ENCODE assay signal across 15 cellular contexts in genomic region chrX:129585143-129585542, GRCh38. TPM values are rescaled to one million over a fixed set of nuclear protein-coding genes. Genes with fewer than 3 reads are reported as not detected.
DNase-seq lines count a peak whose midpoint lies in the region; ATAC-seq, FAIRE-seq and TF ChIP-seq lines count a peak whose summit lies in the region.
"Had no signal": no experiment of that assay in that cellular context is flagged by ENCODE, and none has a peak within 500 bp of the region (broad histone marks: within the 10 kb centered on the region; RNA-seq: fewer than 3 reads in every experiment).

No MANE protein-coding gene starts in this region.

- no peaks in the 10 kb centered on the region for H4K20me1 ChIP-seq in smooth muscle cell (ENCODE audit: low read depth)

- H3K4me1 ChIP-seq in heart right ventricle (peaks cover 0 to 8% (median 0%) of the 10 kb centered on the region in 9 donors), right atrium auricular region (no peaks in the 10 kb centered on the region), smooth muscle cell (ENCODE audit: low read depth) (no peaks in the 10 kb centered on the region)

- DNase-seq in heart right ventricle: no peak
- no peak for DNase-seq in right atrium auricular region (ENCODE audit: low spot score)
- DNase-seq in GM19239 (ENCODE audit: insufficient read length, low spot score): no peak
- no peak for DNase-seq in left ventricle myocardium superior
- DNase-seq in smooth muscle cell (lab: John Stamatoyannopoulos, UW; ENCODE audit: unreplicated experiment): no peak
- no peak for DNase-seq in activated naive CD4-positive, alpha-beta T cell treated with Interleukin-2 at 50 U/mL for 16 hours
- DNase-seq in ecto neural progenitor cell (ENCODE audit: low spot score): no peak
- DNase-seq: CD8-positive, alpha-beta T cell; COR-L47; DND-41; GDM1; HCEC 1CT; HFFc6 had no signal

- peak; percentile 14 for FAIRE-seq in GM19239 (lab: Jason Lieb, UNC)
- FAIRE-seq: A204.1, GM12892 had no signal

- no peaks in the 10 kb centered on the region for H3K9me3 ChIP-seq in heart right ventricle
- no peaks in the 10 kb centered on the region for H3K9me3 ChIP-seq in right atrium auricular region
- peaks cover 6% of the 10 kb centered on the region for H3K9me3 ChIP-seq in smooth muscle cell (replicated peaks; ENCODE audit: low read depth)

- H3K27me3 ChIP-seq in heart right ventricle (no peaks in the 10 kb centered on the region), right atrium auricular region (no peaks in the 10 kb centered on the region), smooth muscle cell (ENCODE audit: low read depth) (no peaks in the 10 kb centered on the region)

- TF ChIP-seq CTCF in heart right ventricle (IDR thresholded peaks at IDR 0.05): no peak
- no peak for TF ChIP-seq CTCF in right atrium auricular region (IDR thresholded peaks at IDR 0.05)
- TF ChIP-seq CTCF in smooth muscle cell (IDR thresholded peaks at IDR 0.05; ENCODE audit: borderline replicate concordance, insufficient read depth, poor library complexity, severe bottlenecking): no peak

- H3K4me3 ChIP-seq in heart right ventricle (no peak overlapping the region), right atrium auricular region (no peak overlapping the region), smooth muscle cell (no peak overlapping the region)

- WGBS in heart right ventricle, 2 donors: 55 to 57% methylated on average over 1 of the region's 1 CpG
- 25% methylated on average over 1 of the region's 1 CpG for WGBS in smooth muscle cell (ENCODE audit: low lambda C conversion rate)

- intact Hi-C loops in heart right ventricle (cut with DNase I): no loop called here
- intact Hi-C loops in left ventricle myocardium superior (cut with micrococcal nuclease): no loop called here

- H3K79me2 ChIP-seq in smooth muscle cell (ENCODE audit: low read depth): no peaks in the 10 kb centered on the region

- peak in 3 of 8 donors; percentile 34 to 60 (median 35) for ATAC-seq in heart right ventricle
- ATAC-seq in left ventricle myocardium superior: peak; percentile 61
- ATAC-seq: CD8-positive, alpha-beta T cell had no signal

- peaks cover 0 to 59% (median 3%) of the 10 kb centered on the region in 9 donors for H3K36me3 ChIP-seq in heart right ventricle
- H3K36me3 ChIP-seq in right atrium auricular region: peaks cover 35% of the 10 kb centered on the region
- no peaks in the 10 kb centered on the region for H3K36me3 ChIP-seq in smooth muscle cell (ENCODE audit: low read depth)

- H3K9ac ChIP-seq in smooth muscle cell (ENCODE audit: low read depth): no peak overlapping the region

- peak overlapping the region; percentile 9 for H3K4me2 ChIP-seq in smooth muscle cell

- H3K27ac ChIP-seq in heart right ventricle (peak overlapping the region in 6 of 10 donors; percentile 10 to 64 (median 34)), right atrium auricular region (peak overlapping the region in 1 of 2 donors; percentile 45), smooth muscle cell (ENCODE audit: low read depth) (peak overlapping the region; percentile 8)

- H2AFZ ChIP-seq in smooth muscle cell (ENCODE audit: low read depth): no peak overlapping the region

- no peaks in the 10 kb centered on the region for H3F3A ChIP-seq in smooth muscle cell (ENCODE audit: low read depth)

RNA-seq across cellular contexts. Expression of gene OCRL, which starts 45.1 kb away (rescaled TPM):
- total RNA-seq in heart right ventricle (10 to 100 TPM in 3 of 10 donors, 1 to 10 TPM in 7; 7.5 to 13.8 (median 9.0) TPM), right atrium auricular region (10 to 100 TPM; 10.6 to 12.6 TPM), left ventricle myocardium superior (9.9 TPM), smooth muscle cell (26.2 TPM in 2 replicates)
- polyA plus RNA-seq in heart right ventricle (10 to 100 TPM in 1 of 2 donors, 1 to 10 TPM in 1; 6.9 to 11.2 TPM), smooth muscle cell (6.3 and 8.7 TPM in 2 replicates)
